Comparison of ENCODE assay signal across 26 cellular contexts in genomic region chr3:27076815-27077630, GRCh38.
"Had no signal": no experiment of that assay in that cellular context is flagged by ENCODE, and none has a peak within 500 bp of the region (broad histone marks: within the 10 kb centered on the region; RNA-seq: fewer than 3 reads in every experiment).

No MANE protein-coding gene starts in this region.

- H3K36me3 ChIP-seq: ascending aorta, MG63, SJSA1 had no signal

- H3K4me3 ChIP-seq: ascending aorta, body of pancreas, MG63, SJSA1 had no signal

- DNase-seq: activated CD4-positive, alpha-beta T cell treated with anti-CD3 and anti-CD28 coated beads for 48 hours; activated CD4-positive, alpha-beta T cell treated with anti-CD3 and anti-CD28 coated beads, Interleukin-2, amount 50 U/mL, for 4 hours; activated CD8-positive, alpha-beta memory T cell treated with anti-CD3 and anti-CD28 coated beads, Interleukin-2, amount 10 ng/mL, durations not matched to agents 7 days and 5 days; activated effector memory CD4-positive, alpha-beta T cell treated with Interleukin-2 at 50 U/mL for 16 hours; activated naive CD4-positive, alpha-beta T cell; activated T-cell treated with anti-CD3 and anti-CD28 coated beads, Interleukin-2, amount 50 U/mL, for 24 hours; amniotic stem cell; body of pancreas; MG63; MV-4-11; NCI-H1092 treated with DMSO at 0.1 percent for 48 hours; NCI-H1417 treated with DMSO at 0.1 percent for 48 hours; NCI-H1694; NCI-H2029; NCI-H2107; NCI-H2171 treated with DMSO at 0.1 percent for 48 hours; NCI-H226; NCI-H526; NCI-H774; Right ventricle myocardium superior; RPMI8226; SW 1271 had no signal

- H3K9me3 ChIP-seq: ascending aorta, body of pancreas, MG63, SJSA1 had no signal

- ATAC-seq: activated CD4-positive, CD25-positive, alpha-beta regulatory T cell treated with anti-CD3 and anti-CD28 coated beads, Interleukin-2, amount 50 U/mL, for 24 hours; activated CD8-positive, alpha-beta memory T cell treated with anti-CD3 and anti-CD28 coated beads, Interleukin-2, amount 10 ng/mL, durations not matched to agents 7 days and 5 days; body of pancreas; SK-N-SH treated with all-trans-retinoic acid at 6 μM for 48 hours had no signal

- H3K27ac ChIP-seq: ascending aorta, body of pancreas, SJSA1 had no signal

- H3K27me3 ChIP-seq: ascending aorta, body of pancreas, MG63, SJSA1 had no signal

- H3K4me1 ChIP-seq: ascending aorta, body of pancreas, SJSA1 had no signal
